ENCODE assay signal across 1 cellular context in the genomic region with DNA sequence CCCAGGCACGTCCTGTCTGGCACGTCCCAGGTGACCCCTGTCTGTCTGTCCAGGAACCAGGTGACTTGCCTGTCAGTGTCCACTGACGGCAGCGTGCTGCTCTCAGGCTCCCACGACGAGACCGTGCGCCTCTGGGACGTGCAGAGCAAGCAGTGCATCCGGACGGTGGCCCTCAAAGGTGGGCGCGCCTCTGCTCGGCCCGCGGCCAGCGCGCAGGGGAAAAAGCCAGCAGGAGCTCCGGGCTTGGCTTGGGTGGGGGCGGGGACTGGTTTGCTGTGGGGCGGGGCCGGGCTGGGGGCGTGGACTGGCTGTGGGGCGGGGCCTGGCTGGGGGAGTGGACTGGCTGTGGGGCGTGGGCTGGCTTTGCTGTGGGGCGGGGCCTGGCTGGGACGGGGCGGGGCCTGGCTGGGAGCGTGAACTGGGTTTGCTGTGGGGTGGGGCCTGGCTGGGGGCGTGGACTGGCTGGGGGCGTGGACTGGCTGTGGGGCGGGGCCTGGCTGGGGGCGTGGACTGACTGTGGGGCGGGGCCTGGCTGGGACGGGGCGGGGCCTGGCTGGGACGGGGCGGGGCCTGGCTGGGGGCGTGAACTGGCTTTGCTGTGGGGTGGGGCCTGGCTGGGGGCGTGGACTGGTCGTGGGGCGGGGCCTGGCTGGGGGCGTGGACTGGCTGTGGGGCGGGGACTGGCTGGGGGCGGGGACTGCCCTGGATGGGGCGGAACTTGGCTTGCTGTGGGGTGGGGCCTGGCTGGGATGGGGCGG.
TF ChIP-seq lines count a peak whose summit lies in the region.

No MANE protein-coding gene starts in this region.

TF ChIP-seq in HCT116, 20 proteins besides CTCF, POLR2A, EP300 and RAD21 (continued from another document):
- TF ChIP-seq, protein P1, sequence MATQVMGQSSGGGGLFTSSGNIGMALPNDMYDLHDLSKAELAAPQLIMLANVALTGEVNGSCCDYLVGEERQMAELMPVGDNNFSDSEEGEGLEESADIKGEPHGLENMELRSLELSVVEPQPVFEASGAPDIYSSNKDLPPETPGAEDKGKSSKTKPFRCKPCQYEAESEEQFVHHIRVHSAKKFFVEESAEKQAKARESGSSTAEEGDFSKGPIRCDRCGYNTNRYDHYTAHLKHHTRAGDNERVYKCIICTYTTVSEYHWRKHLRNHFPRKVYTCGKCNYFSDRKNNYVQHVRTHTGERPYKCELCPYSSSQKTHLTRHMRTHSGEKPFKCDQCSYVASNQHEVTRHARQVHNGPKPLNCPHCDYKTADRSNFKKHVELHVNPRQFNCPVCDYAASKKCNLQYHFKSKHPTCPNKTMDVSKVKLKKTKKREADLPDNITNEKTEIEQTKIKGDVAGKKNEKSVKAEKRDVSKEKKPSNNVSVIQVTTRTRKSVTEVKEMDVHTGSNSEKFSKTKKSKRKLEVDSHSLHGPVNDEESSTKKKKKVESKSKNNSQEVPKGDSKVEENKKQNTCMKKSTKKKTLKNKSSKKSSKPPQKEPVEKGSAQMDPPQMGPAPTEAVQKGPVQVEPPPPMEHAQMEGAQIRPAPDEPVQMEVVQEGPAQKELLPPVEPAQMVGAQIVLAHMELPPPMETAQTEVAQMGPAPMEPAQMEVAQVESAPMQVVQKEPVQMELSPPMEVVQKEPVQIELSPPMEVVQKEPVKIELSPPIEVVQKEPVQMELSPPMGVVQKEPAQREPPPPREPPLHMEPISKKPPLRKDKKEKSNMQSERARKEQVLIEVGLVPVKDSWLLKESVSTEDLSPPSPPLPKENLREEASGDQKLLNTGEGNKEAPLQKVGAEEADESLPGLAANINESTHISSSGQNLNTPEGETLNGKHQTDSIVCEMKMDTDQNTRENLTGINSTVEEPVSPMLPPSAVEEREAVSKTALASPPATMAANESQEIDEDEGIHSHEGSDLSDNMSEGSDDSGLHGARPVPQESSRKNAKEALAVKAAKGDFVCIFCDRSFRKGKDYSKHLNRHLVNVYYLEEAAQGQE (IDR thresholded peaks at IDR 0.05; ENCODE audit: low read depth): no peak
TF ChIP-seq in HCT116: peak in this region for 0.
